Comparison of ENCODE assay signal across 11 cellular contexts in genomic region chr17:50219939-50220465, GRCh38. TPM values are rescaled to one million over a fixed set of nuclear protein-coding genes. Genes with fewer than 3 reads are reported as not detected.
DNase-seq lines count a peak whose midpoint lies in the region; ATAC-seq, FAIRE-seq and TF ChIP-seq lines count a peak whose summit lies in the region.
"Had no signal": no experiment of that assay in that cellular context is flagged by ENCODE, and none has a peak within 500 bp of the region (broad histone marks: within the 10 kb centered on the region; RNA-seq: fewer than 3 reads in every experiment).

No MANE protein-coding gene starts in this region.

- H3K4me3 Mint-ChIP-seq in nephron, result peak overlapping the region in 2 of 3 experiments; percentile 41 to 49
- no peak overlapping the region for H3K4me3 Mint-ChIP-seq in activated T-helper 2 cell treated with anti-CD3 and anti-CD28 coated beads, Interferon-gamma antibody, Interleukin-2, Interleukin-4, amounts not matched to agents 10 μg/mL and 5 μg/mL and 100 μg/mL, durations not matched to agents 14 hours and 24 hours and 36 hours (ENCODE audit: low read depth)

- peak; percentile 82 for DNase-seq in AG10803 (ENCODE audit: low read depth)
- peak; percentile 27 for DNase-seq in RCC 7860 (ENCODE audit: low spot score)
- peak; percentile 74 for DNase-seq in fibroblast of peridontal ligament (ENCODE audit: extremely low read depth)
- DNase-seq in activated T-helper 2 cell treated with anti-CD3 and anti-CD28 coated beads, Interferon-gamma antibody, Interleukin-2, Interleukin-4, amounts not matched to agents 10 μg/mL and 5 μg/mL and 100 μg/mL, durations not matched to agents 14 hours and 24 hours and 36 hours (ENCODE audit: low spot score), result no peak
- DNase-seq in iPS-NIHi11 (ENCODE audit: low spot score), result no peak
- no peak for DNase-seq in cerebellar cortex (ENCODE audit: low spot score)
- DNase-seq: amygdala; CD4-positive, CD25-positive, alpha-beta regulatory T cell; NK-92 treated with Interleukin-12 subunit alpha and Interleukin-12 subunit beta, amount 100 ng/mL, for 24 hours had no signal

- intact Hi-C loops in activated T-helper 2 cell treated with anti-CD3 and anti-CD28 coated beads, Interferon-gamma antibody, Interleukin-2, Interleukin-4, amounts not matched to agents 10 μg/mL and 5 μg/mL and 100 μg/mL, durations not matched to agents 14 hours and 24 hours and 36 hours (cut with micrococcal nuclease), result no loop called here

- no peak for FAIRE-seq in RCC 7860 (lab: Jason Lieb, UNC)

- peaks cover 3% of the 10 kb centered on the region for H3K27me3 Mint-ChIP-seq in nephron (ENCODE audit: low read depth)
- peaks cover 17% of the 10 kb centered on the region for H3K27me3 Mint-ChIP-seq in activated T-helper 2 cell treated with anti-CD3 and anti-CD28 coated beads, Interferon-gamma antibody, Interleukin-2, Interleukin-4, amounts not matched to agents 10 μg/mL and 5 μg/mL and 100 μg/mL, durations not matched to agents 14 hours and 24 hours and 36 hours (ENCODE audit: low read depth)

- peaks cover 7% of the 10 kb centered on the region for H3K9me3 Mint-ChIP-seq in nephron
- peaks cover 8% of the 10 kb centered on the region for H3K9me3 Mint-ChIP-seq in activated T-helper 2 cell treated with anti-CD3 and anti-CD28 coated beads, Interferon-gamma antibody, Interleukin-2, Interleukin-4, amounts not matched to agents 10 μg/mL and 5 μg/mL and 100 μg/mL, durations not matched to agents 14 hours and 24 hours and 36 hours

- H3K36me3 Mint-ChIP-seq in nephron (ENCODE audit: low read depth), result no peaks in the 10 kb centered on the region
- peaks cover 6% of the 10 kb centered on the region for H3K36me3 Mint-ChIP-seq in activated T-helper 2 cell treated with anti-CD3 and anti-CD28 coated beads, Interferon-gamma antibody, Interleukin-2, Interleukin-4, amounts not matched to agents 10 μg/mL and 5 μg/mL and 100 μg/mL, durations not matched to agents 14 hours and 24 hours and 36 hours (ENCODE audit: low read depth)

- TF ChIP-seq CTCF in AG10803 (conservative IDR thresholded peaks at IDR 0.05; ENCODE audit: low read length) (no peak), nephron (IDR thresholded peaks at IDR 0.05; ENCODE audit: unreplicated experiment in 3 of 3) (no peak)

- peaks cover 67% of the 10 kb centered on the region for H3K4me1 Mint-ChIP-seq in nephron
- peaks cover 17% of the 10 kb centered on the region for H3K4me1 Mint-ChIP-seq in activated T-helper 2 cell treated with anti-CD3 and anti-CD28 coated beads, Interferon-gamma antibody, Interleukin-2, Interleukin-4, amounts not matched to agents 10 μg/mL and 5 μg/mL and 100 μg/mL, durations not matched to agents 14 hours and 24 hours and 36 hours (ENCODE audit: low read depth)
- H3K4me1 Mint-ChIP-seq: CD4-positive, CD25-positive, alpha-beta regulatory T cell had no signal

- ATAC-seq in HG03354 (IDR thresholded peaks at IDR 0.05; ENCODE audit: poor library complexity, severe bottlenecking, unreplicated experiment), result no peak

- H3K27ac Mint-ChIP-seq in nephron, result peak overlapping the region; percentile 96 to 100 (median 98)
- no peak overlapping the region for H3K27ac Mint-ChIP-seq in activated T-helper 2 cell treated with anti-CD3 and anti-CD28 coated beads, Interferon-gamma antibody, Interleukin-2, Interleukin-4, amounts not matched to agents 10 μg/mL and 5 μg/mL and 100 μg/mL, durations not matched to agents 14 hours and 24 hours and 36 hours
- H3K27ac Mint-ChIP-seq: CD4-positive, CD25-positive, alpha-beta regulatory T cell had no signal

- H3K4me3 ChIP-seq in AG10803 (ENCODE audit: low read length), result peak overlapping the region; percentile 29

RNA-seq across cellular contexts. Expression of gene COL1A1, which starts 18.6 kb away (rescaled TPM):
- total RNA-seq in activated T-helper 2 cell treated with anti-CD3 and anti-CD28 coated beads, Interferon-gamma antibody, Interleukin-2, Interleukin-4, amounts not matched to agents 10 μg/mL and 5 μg/mL and 100 μg/mL, durations not matched to agents 14 hours and 24 hours and 36 hours, result 13.9 and 15.5 TPM in 2 replicates

RNA-seq across cellular contexts. Expression of gene SGCA, which starts 54.2 kb away (rescaled TPM):
- 0.41 and 0.48 TPM in 2 replicates for total RNA-seq in activated T-helper 2 cell treated with anti-CD3 and anti-CD28 coated beads, Interferon-gamma antibody, Interleukin-2, Interleukin-4, amounts not matched to agents 10 μg/mL and 5 μg/mL and 100 μg/mL, durations not matched to agents 14 hours and 24 hours and 36 hours
- total RNA-seq: CD4-positive, CD25-positive, alpha-beta regulatory T cell had no signal

RNA-seq across cellular contexts. Expression of gene TMEM92, which starts 54.3 kb away (rescaled TPM):
- 1.5 and 1.6 TPM in 2 replicates for total RNA-seq in activated T-helper 2 cell treated with anti-CD3 and anti-CD28 coated beads, Interferon-gamma antibody, Interleukin-2, Interleukin-4, amounts not matched to agents 10 μg/mL and 5 μg/mL and 100 μg/mL, durations not matched to agents 14 hours and 24 hours and 36 hours
- total RNA-seq: CD4-positive, CD25-positive, alpha-beta regulatory T cell had no signal

Comparison
In these comparisons a context has a peak if more than half of its experiments do, and no peak if none do; other contexts are left out.
1. DNase-seq: peak in AG10803 (single experiment), RCC 7860 (single experiment) and fibroblast of peridontal ligament (single experiment); none in activated T-helper 2 cell treated with anti-CD3 and anti-CD28 coated beads, Interferon-gamma antibody, Interleukin-2, Interleukin-4, amounts not matched to agents 10 μg/mL and 5 μg/mL and 100 μg/mL, durations not matched to agents 14 hours and 24 hours and 36 hours (single experiment), iPS-NIHi11 (single experiment) and cerebellar cortex (single experiment).